Comparison of ENCODE assay signal across 12 cellular contexts in the genomic region with DNA sequence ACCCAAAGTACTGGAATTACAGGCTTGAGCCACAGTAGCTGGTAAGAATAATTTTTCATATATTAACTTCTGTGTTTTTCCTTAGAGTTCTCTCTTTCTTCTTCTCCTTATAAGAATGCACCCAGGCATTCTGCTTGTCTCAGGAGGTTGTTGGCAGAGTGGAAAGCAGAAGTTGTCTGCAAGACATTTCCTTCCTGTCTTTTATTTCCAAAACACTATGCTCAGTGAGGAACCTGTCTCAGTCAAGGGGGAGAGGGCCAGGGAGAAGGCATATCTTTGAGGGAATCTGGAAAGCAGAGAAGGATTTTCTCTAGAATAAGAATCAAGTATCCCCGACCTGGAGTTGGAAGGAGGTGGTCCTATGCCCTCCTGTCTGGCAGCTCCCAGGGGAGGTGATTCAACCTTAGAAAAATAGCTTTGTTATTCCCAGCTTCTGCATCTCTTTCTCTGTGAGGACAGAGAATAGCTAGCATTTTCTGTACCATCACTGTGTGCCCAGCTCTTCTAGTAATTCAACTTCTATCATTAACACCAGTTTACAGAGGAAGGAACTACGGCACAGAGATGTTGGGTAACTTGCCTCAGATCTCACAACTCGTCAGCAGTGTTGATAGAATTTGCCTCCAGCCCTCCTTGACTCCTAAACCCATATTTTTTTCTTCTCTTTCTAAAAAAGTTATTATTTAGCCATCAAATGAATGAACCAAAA. TPM values are rescaled to one million over a fixed set of nuclear protein-coding genes. Genes with fewer than 3 reads are reported as not detected.
DNase-seq lines count a peak whose midpoint lies in the region; ATAC-seq and TF ChIP-seq lines count a peak whose summit lies in the region.
"Had no signal": no experiment of that assay in that cellular context is flagged by ENCODE, and none has a peak within 500 bp of the region (broad histone marks: within the 10 kb centered on the region; RNA-seq: fewer than 3 reads in every experiment).

No MANE protein-coding gene starts in this region.

- intact Hi-C loops in adrenal gland (cut with DNase I) (loop anchor here in 1 of 2 donors (10.0 kb wide), 1 partner anchor 48 kb away; no protein-coding TSS in a partner anchor), posterior cingulate gyrus (cut with DNase I) (loop anchor here (10.0 kb wide), 1 partner anchor 362 kb away; the partner anchor contains the start of gene SMCHD1), ovary (cut with DNase I) (no loop called here)
- intact Hi-C loops in naive thymus-derived CD4-positive, alpha-beta T cell (cut with micrococcal nuclease): no loop called here

- H3K36me3 Mint-ChIP-seq in naive thymus-derived CD4-positive, alpha-beta T cell: peaks cover 0 to 7% (median 0%) of the 10 kb centered on the region in 5 donors

- no peak for ATAC-seq in naive thymus-derived CD4-positive, alpha-beta T cell

- POLR2A ChIA-PET in naive thymus-derived CD4-positive, alpha-beta T cell (lab: Charles Lee): interaction anchor here (0.6 to 6.5 kb wide), 3 partner anchors 14 to 231 kb away, joined by 3 to 72 read pairs (median 3); partner anchors contain the start of gene MYL12A

- no peak for TF ChIP-seq CTCF in MM.1S (IDR thresholded peaks at IDR 0.05; ENCODE audit: low read length)
- no peak for TF ChIP-seq CTCF in adrenal gland (IDR thresholded peaks at IDR 0.05)
- no peak for TF ChIP-seq CTCF in ovary (IDR thresholded peaks at IDR 0.05)

- H3K4me3 Mint-ChIP-seq in naive thymus-derived CD4-positive, alpha-beta T cell: peak overlapping the region; percentile 30 to 78 (median 56)

- H3K27me3 ChIP-seq in MM.1S (replicated peaks; ENCODE audit: insufficient read depth, low read length) (no peaks in the 10 kb centered on the region), adrenal gland (no peaks in the 10 kb centered on the region), ovary (no peaks in the 10 kb centered on the region)
- H3K27me3 ChIP-seq in naive thymus-derived CD4-positive, alpha-beta T cell (ENCODE audit: control insufficient read depth in 2 of 2, insufficient read depth in 2 of 2, low read length in 2 of 2): no peaks in the 10 kb centered on the region

- WGBS in adrenal gland, 4 donors: 58 to 72% (median 62%) methylated on average over 3 of the region's 3 CpGs
- 76 to 87% (median 80%) methylated on average over 3 of the region's 3 CpGs for WGBS in ovary, 3 donors

- TF ChIP-seq POLR2A in adrenal gland (IDR thresholded peaks at IDR 0.05): peak in 1 of 2 donors; percentile 21
- TF ChIP-seq POLR2A in ovary (IDR thresholded peaks at IDR 0.05): no peak

- H3K4me3 ChIP-seq in MM.1S (ENCODE audit: low read length) (no peak overlapping the region), adrenal gland (no peak overlapping the region), ovary (no peak overlapping the region)
- H3K4me3 ChIP-seq in naive thymus-derived CD4-positive, alpha-beta T cell (ENCODE audit: low read length): no peak overlapping the region

- no peaks in the 10 kb centered on the region for H3K9me3 ChIP-seq in MM.1S (replicated peaks; ENCODE audit: insufficient read depth, low read length)
- no peaks in the 10 kb centered on the region for H3K9me3 ChIP-seq in adrenal gland (replicated peaks in 1 of 3)
- H3K9me3 ChIP-seq in naive thymus-derived CD4-positive, alpha-beta T cell (ENCODE audit: control insufficient read depth in 2 of 3, low read length in 3 of 3): no peaks in the 10 kb centered on the region
- no peaks in the 10 kb centered on the region for H3K9me3 ChIP-seq in ovary

- no peaks in the 10 kb centered on the region for H3K27me3 Mint-ChIP-seq in naive thymus-derived CD4-positive, alpha-beta T cell

- H3K79me2 ChIP-seq in MM.1S (ENCODE audit: low read length): peaks cover under 1% of the 10 kb centered on the region

- peak overlapping the region; percentile 66 to 95 (median 83) for H3K27ac Mint-ChIP-seq in naive thymus-derived CD4-positive, alpha-beta T cell

- H3K36me3 ChIP-seq in MM.1S (replicated peaks; ENCODE audit: insufficient read depth, low read length) (no peaks in the 10 kb centered on the region), adrenal gland (replicated peaks in 1 of 2) (no peaks in the 10 kb centered on the region), ovary (no peaks in the 10 kb centered on the region)
- no peaks in the 10 kb centered on the region for H3K36me3 ChIP-seq in naive thymus-derived CD4-positive, alpha-beta T cell (ENCODE audit: control insufficient read depth in 2 of 3, insufficient read depth in 3 of 3, low read length in 3 of 3)

- no peaks in the 10 kb centered on the region for H3F3A ChIP-seq in MM.1S (ENCODE audit: insufficient read depth, low read length)

- H3K4me1 ChIP-seq in MM.1S (ENCODE audit: low read length) (0 out of 2 replicates have a peak, but pooled peaks cover 5% of the 10 kb centered on the region), adrenal gland (replicated peaks in 1 of 2) (peaks cover 3 to 27% of the 10 kb centered on the region in 2 donors), ovary (ENCODE audit: insufficient read depth) (peaks cover 4% of the 10 kb centered on the region)
- peaks cover 3 to 42% of the 10 kb centered on the region in 2 donors for H3K4me1 ChIP-seq in naive thymus-derived CD4-positive, alpha-beta T cell (ENCODE audit: control insufficient read depth in 2 of 2, insufficient read depth in 2 of 2, low read length in 2 of 2)

- H3K9ac ChIP-seq in MM.1S (ENCODE audit: low read length): no peak overlapping the region

- no peak overlapping the region for H3K27ac ChIP-seq in MM.1S (ENCODE audit: low read length)
- H3K27ac ChIP-seq in adrenal gland: peak overlapping the region in 4 of 5 donors; percentile 10 to 87 (median 36)
- peak overlapping the region; percentile 56 for H3K27ac ChIP-seq in naive thymus-derived CD4-positive, alpha-beta T cell (ENCODE audit: low read depth, low read length)
- H3K27ac ChIP-seq in ovary: no peak overlapping the region
- H3K27ac ChIP-seq: VCaP had no signal

- H3K9me2 ChIP-seq in MM.1S (replicated peaks; ENCODE audit: insufficient read depth, low read length): no peaks in the 10 kb centered on the region

- DNase-seq in CD1c-positive myeloid dendritic cell (ENCODE audit: extremely low spot score): peak; percentile 69
- DNase-seq in MM.1S: no peak
- DNase-seq in adrenal gland: peak in 1 of 7 donors; percentile 33
- peak in 1 of 9 donors; percentile 28 for DNase-seq in naive thymus-derived CD4-positive, alpha-beta T cell
- DNase-seq in posterior cingulate gyrus: no peak
- no peak for DNase-seq in NCI-H1436 (lab: John Stamatoyannopoulos, UW)
- DNase-seq in ovary: no peak
- DNase-seq in NCI-H510A (lab: John Stamatoyannopoulos, UW): no peak
- DNase-seq: DND-41, NCI-H2171, trophoblast cell had no signal

- H3K9me3 Mint-ChIP-seq in naive thymus-derived CD4-positive, alpha-beta T cell: peaks cover 0 to 4% (median 0%) of the 10 kb centered on the region in 11 donors

- peak overlapping the region; percentile 10; the same call in 1 of the 2 replicates for H3K4me2 ChIP-seq in MM.1S (ENCODE audit: low read depth, low read length)

- H2AFZ ChIP-seq in MM.1S (ENCODE audit: low read length): no peak overlapping the region

- no peak for TF ChIP-seq EP300 in ovary (IDR thresholded peaks at IDR 0.05)

- CTCF ChIA-PET in naive thymus-derived CD4-positive, alpha-beta T cell (lab: Charles Lee): interaction anchor here (1.8 to 3.5 kb wide), 2 partner anchors 22 to 46 kb away, joined by 6 to 18 read pairs; no protein-coding TSS in a partner anchor

- H4K20me1 ChIP-seq in MM.1S (ENCODE audit: insufficient read depth, low read length): no peaks in the 10 kb centered on the region

- peaks cover 38 to 48% (median 43%) of the 10 kb centered on the region in 7 donors for H3K4me1 Mint-ChIP-seq in naive thymus-derived CD4-positive, alpha-beta T cell

RNA-seq across cellular contexts. Expression of gene LPIN2, which starts 3.8 kb away (rescaled TPM):
- 10 to 100 TPM; 22.9 to 48.6 (median 31.1) TPM for total RNA-seq in adrenal gland
- 10 to 100 TPM in 1 of 3 donors, 1 to 10 TPM in 2; 5.2 to 19.6 (median 6.6) TPM for polyA plus RNA-seq in adrenal gland
- 100 to 1,000 TPM in 1 of 5 experiments, 10 to 100 TPM in 4; 58.8 to 133 (median 73.6) TPM for total RNA-seq in naive thymus-derived CD4-positive, alpha-beta T cell
- 10 to 100 TPM; 63.7 to 73.1 TPM for polyA plus RNA-seq in naive thymus-derived CD4-positive, alpha-beta T cell
- total RNA-seq in ovary: 10 to 100 TPM; 21.3 to 30.4 (median 26.4) TPM
- polyA plus RNA-seq in ovary: 10 to 100 TPM; 13.4 to 44.7 TPM

Comparison
In these comparisons a context has a peak if more than half of its experiments do, and no peak if none do; other contexts are left out.
1. H3K27ac ChIP-seq: peak in adrenal gland (4 of 5) and naive thymus-derived CD4-positive, alpha-beta T cell (single experiment); none in MM.1S (single experiment) and ovary (0 of 2).